12 cellular contexts compared by ENCODE assay signal in genomic region chr2:135641156-135642068, GRCh38.
DNase-seq lines count a peak whose midpoint lies in the region; ATAC-seq, FAIRE-seq and TF ChIP-seq lines count a peak whose summit lies in the region.
"Had no signal": no experiment of that assay in that cellular context is flagged by ENCODE, and none has a peak within 500 bp of the region (broad histone marks: within the 10 kb centered on the region; RNA-seq: fewer than 3 reads in every experiment).

No MANE protein-coding gene starts in this region.

- H3K4me1 ChIP-seq in BE2C: no peaks in the 10 kb centered on the region
- H3K4me1 ChIP-seq: BLaER1 treated with 17β-estradiol and CSF1 and Interleukin-3, amounts not matched to agents 10 nM and 100 nM had no signal

- H3K27ac Mint-ChIP-seq in stimulated activated memory B cell treated with anti-CD40 and anti-IgM and Interleukin-4, amounts not matched to agents 10 μg/mL and 1 μg/mL and 100 μg/mL, for 72 hours: peak overlapping the region; percentile 31
- H3K27ac Mint-ChIP-seq: CD4-positive, CD25-positive, alpha-beta regulatory T cell had no signal

- no peak overlapping the region for H3K4me3 Mint-ChIP-seq in stimulated activated memory B cell treated with anti-CD40 and anti-IgM and Interleukin-4, amounts not matched to agents 10 μg/mL and 1 μg/mL and 100 μg/mL, for 72 hours
- H3K4me3 Mint-ChIP-seq: CD4-positive, CD25-positive, alpha-beta regulatory T cell had no signal

- no peaks in the 10 kb centered on the region for H3K9me3 ChIP-seq in BE2C
- H3K9me3 ChIP-seq: BLaER1 treated with 17β-estradiol and CSF1 and Interleukin-3, amounts not matched to agents 10 nM and 100 nM had no signal

- H3K4me1 Mint-ChIP-seq in stimulated activated memory B cell treated with anti-CD40 and anti-IgM and Interleukin-4, amounts not matched to agents 10 μg/mL and 1 μg/mL and 100 μg/mL, for 72 hours: peaks cover 9% of the 10 kb centered on the region

- no peak for ATAC-seq in stimulated activated memory B cell treated with anti-CD40 and anti-IgM and Interleukin-4, amounts not matched to agents 10 μg/mL and 1 μg/mL and 100 μg/mL, for 72 hours

- FAIRE-seq in GM19239 (lab: Jason Lieb, UNC): peak; percentile 48

- H3K4me3 ChIP-seq in BE2C (ENCODE audit: low read depth, low read length): no peak overlapping the region
- H3K4me3 ChIP-seq: BLaER1 treated with 17β-estradiol and CSF1 and Interleukin-3, amounts not matched to agents 10 nM and 100 nM; GM23248 had no signal

- H3K27me3 ChIP-seq in BE2C: no peaks in the 10 kb centered on the region
- H3K27me3 ChIP-seq: BLaER1 treated with 17β-estradiol and CSF1 and Interleukin-3, amounts not matched to agents 10 nM and 100 nM had no signal

- no peak for TF ChIP-seq CTCF in BE2C (IDR thresholded peaks at IDR 0.05; ENCODE audit: low read depth, low read length)

- no peaks in the 10 kb centered on the region; the same call in 1 of the 2 replicates for H3K36me3 ChIP-seq in BE2C

- H3K36me3 Mint-ChIP-seq in stimulated activated memory B cell treated with anti-CD40 and anti-IgM and Interleukin-4, amounts not matched to agents 10 μg/mL and 1 μg/mL and 100 μg/mL, for 72 hours: peaks cover 31% of the 10 kb centered on the region

- DNase-seq in Ammon's horn (ENCODE audit: low spot score): peak; percentile 7
- DNase-seq in GM19239 (ENCODE audit: insufficient read length, low spot score): no peak
- DNase-seq in islet precursor cell: peak; percentile 28
- DNase-seq in BE2C: no peak
- DNase-seq in stimulated activated naive CD4-positive, alpha-beta T cell treated with Interleukin-2 at 50 U/mL for 16 hours (lab: John Stamatoyannopoulos, UW): no peak
- DNase-seq: Calu3; CD4-positive, CD25-positive, alpha-beta regulatory T cell; DMS 273 treated with DMSO at 0.1 percent for 48 hours; GM23248; H7 had no signal

- no peaks in the 10 kb centered on the region for H3K9me3 Mint-ChIP-seq in stimulated activated memory B cell treated with anti-CD40 and anti-IgM and Interleukin-4, amounts not matched to agents 10 μg/mL and 1 μg/mL and 100 μg/mL, for 72 hours

- H3K27me3 Mint-ChIP-seq in stimulated activated memory B cell treated with anti-CD40 and anti-IgM and Interleukin-4, amounts not matched to agents 10 μg/mL and 1 μg/mL and 100 μg/mL, for 72 hours: no peaks in the 10 kb centered on the region
- H3K27me3 Mint-ChIP-seq: CD4-positive, CD25-positive, alpha-beta regulatory T cell had no signal

Comparison
In these comparisons a context has a peak if more than half of its experiments do, and no peak if none do; other contexts are left out.
1. DNase-seq: peak in Ammon's horn (single experiment) and islet precursor cell (single experiment); none in GM19239 (single experiment), BE2C (single experiment) and stimulated activated naive CD4-positive, alpha-beta T cell treated with Interleukin-2 at 50 U/mL for 16 hours (single experiment).